19 cellular contexts compared by ENCODE assay signal in genomic region chr17:77675816-77676799, GRCh38.
DNase-seq lines count a peak whose midpoint lies in the region; ATAC-seq and TF ChIP-seq lines count a peak whose summit lies in the region.
"Had no signal": no experiment of that assay in that cellular context is flagged by ENCODE, and none has a peak within 500 bp of the region (broad histone marks: within the 10 kb centered on the region; RNA-seq: fewer than 3 reads in every experiment).

No MANE protein-coding gene starts in this region.

- no peak for DNase-seq in activated naive CD8-positive, alpha-beta T cell treated with anti-CD3 and anti-CD28 coated beads for 36 hours
- DNase-seq in activated naive CD8-positive, alpha-beta T cell treated with anti-CD3 and anti-CD28 coated beads, Interleukin-2, amount 50 U/mL, for 24 hours: no peak
- DNase-seq in Right ventricle myocardium inferior (ENCODE audit: missing footprints): peak; percentile 80
- DNase-seq in mucosa of gallbladder (ENCODE audit: low spot score): peak; percentile 28
- DNase-seq in thyroid gland: peak; percentile 6 to 12
- no peak for DNase-seq in H9
- DNase-seq in stimulated activated naive CD4-positive, alpha-beta T cell (lab: John Stamatoyannopoulos, UW): no peak
- no peak for DNase-seq in lower leg skin (ENCODE audit: low spot score in 2 of 2)
- DNase-seq: activated CD4-positive, alpha-beta T cell treated with anti-CD3 and anti-CD28 coated beads for 1 hour; activated naive CD8-positive, alpha-beta T cell treated with anti-CD3 and anti-CD28 coated beads, Interleukin-2, amount 10 ng/mL, durations not matched to agents 7 days and 5 days; C1 segment of cervical spinal cord; foreskin fibroblast; KBM-7; NCI-H69; stimulated activated CD4-positive, alpha-beta T cell treated with anti-CD3 and anti-CD28 coated beads, Interleukin-15, amount 100 ng/mL, for 24 hours had no signal

- H4K5ac ChIP-seq in H9 (ENCODE audit: insufficient read length, low read depth, low read length): no peak overlapping the region

- H3K4me3 ChIP-seq in thyroid gland (replicated peaks in 1 of 3): no peak overlapping the region
- H3K4me3 ChIP-seq in lower leg skin (ENCODE audit: low read depth, poor library complexity, severe bottlenecking): no peak overlapping the region
- H3K4me3 ChIP-seq: vagina had no signal

- peaks cover 2% of the 10 kb centered on the region for H4K20me1 ChIP-seq in H9 (ENCODE audit: control insufficient read depth, insufficient read depth, insufficient read length)

- no peak overlapping the region for H3K23ac ChIP-seq in H9 (ENCODE audit: insufficient read length, low read depth, low read length)

- TF ChIP-seq CTCF in thyroid gland (IDR thresholded peaks at IDR 0.05) (no peak), H9 (conservative IDR thresholded peaks at IDR 0.05) (no peak), lower leg skin (IDR thresholded peaks at IDR 0.05) (no peak)

- H2AFZ ChIP-seq in H9 (ENCODE audit: low read length): no peak overlapping the region

- H4K8ac ChIP-seq in H9 (replicated peaks; ENCODE audit: insufficient read length, low read depth, low read length): no peak overlapping the region

- H3K27ac ChIP-seq in thyroid gland (no peak overlapping the region), H9 (ENCODE audit: insufficient read length, low read depth, low read length) (no peak overlapping the region)
- H3K27ac ChIP-seq: vagina had no signal

- no peak overlapping the region for H2AK5ac ChIP-seq in H9 (ENCODE audit: insufficient read length, low read length)

- H2BK120ac ChIP-seq in H9 (ENCODE audit: low read depth, low read length, poor library complexity, severe bottlenecking): no peak overlapping the region

- intact Hi-C loops in Right ventricle myocardium inferior (cut with DNase I) (loop anchor here (2.0 to 5.0 kb wide), 2 partner anchors 73 to 134 kb away; no protein-coding TSS in a partner anchor), thyroid gland (cut with DNase I) (no loop called here), lower leg skin (cut with DNase I; ENCODE audit: low total_unique reads) (no loop called here)

- no peak overlapping the region for H3K4me3 Mint-ChIP-seq in activated naive CD8-positive, alpha-beta T cell treated with anti-CD3 and anti-CD28 coated beads for 36 hours
- no peak overlapping the region for H3K4me3 Mint-ChIP-seq in activated naive CD8-positive, alpha-beta T cell treated with anti-CD3 and anti-CD28 coated beads, Interleukin-2, amount 50 U/mL, for 24 hours
- no peak overlapping the region for H3K4me3 Mint-ChIP-seq in H9
- H3K4me3 Mint-ChIP-seq: activated naive CD8-positive, alpha-beta T cell treated with anti-CD3 and anti-CD28 coated beads, Interleukin-2, amount 10 ng/mL, durations not matched to agents 7 days and 5 days; activated T-helper 1 cell treated with anti-CD3 and anti-CD28 coated beads, Interleukin-12 subunit alpha, Interleukin-12 subunit beta, Interleukin-2, Interleukin-4 antibody, amounts not matched to agents 30 ng/mL and 10 ng/mL and 1 ng/mL, durations not matched to agents 14 hours and 24 hours and 36 hours; dendritic cell treated with granulocyte-macrophage colony-stimulating factor and Interleukin-4, amounts not matched to agents 40 ng/mL and 50 ng/mL, for 4 days had no signal

- H3K9me3 Mint-ChIP-seq in activated naive CD8-positive, alpha-beta T cell treated with anti-CD3 and anti-CD28 coated beads for 36 hours: no peaks in the 10 kb centered on the region
- no peaks in the 10 kb centered on the region for H3K9me3 Mint-ChIP-seq in activated naive CD8-positive, alpha-beta T cell treated with anti-CD3 and anti-CD28 coated beads, Interleukin-2, amount 50 U/mL, for 24 hours
- peaks cover 2 to 4% of the 10 kb centered on the region in 2 experiments; a peak in 4 of 5 replicates for H3K9me3 Mint-ChIP-seq in H9
- H3K9me3 Mint-ChIP-seq: activated naive CD8-positive, alpha-beta T cell treated with anti-CD3 and anti-CD28 coated beads, Interleukin-2, amount 10 ng/mL, durations not matched to agents 7 days and 5 days; activated T-helper 1 cell treated with anti-CD3 and anti-CD28 coated beads, Interleukin-12 subunit alpha, Interleukin-12 subunit beta, Interleukin-2, Interleukin-4 antibody, amounts not matched to agents 30 ng/mL and 10 ng/mL and 1 ng/mL, durations not matched to agents 14 hours and 24 hours and 36 hours; dendritic cell treated with granulocyte-macrophage colony-stimulating factor and Interleukin-4, amounts not matched to agents 40 ng/mL and 50 ng/mL, for 4 days had no signal

- H2BK12ac ChIP-seq in H9 (ENCODE audit: insufficient read length, low read depth, low read length): no peak overlapping the region

- H3K36me3 ChIP-seq in thyroid gland: no peaks in the 10 kb centered on the region
- H3K36me3 ChIP-seq: vagina had no signal

- H3K23me2 ChIP-seq in H9 (ENCODE audit: insufficient read length, low read depth, low read length, poor library complexity, severe bottlenecking): no peaks in the 10 kb centered on the region

- H3T11ph ChIP-seq in H9 (ENCODE audit: low read length): no peak overlapping the region

- no peak for ATAC-seq in activated naive CD8-positive, alpha-beta T cell treated with anti-CD3 and anti-CD28 coated beads, Interleukin-2, amount 50 U/mL, for 24 hours
- ATAC-seq in Right ventricle myocardium inferior: peak; percentile 50

- TF ChIP-seq POLR2A in thyroid gland (IDR thresholded peaks at IDR 0.05) (no peak), lower leg skin (IDR thresholded peaks at IDR 0.05) (no peak)

- no peaks in the 10 kb centered on the region for H3K27me3 Mint-ChIP-seq in activated naive CD8-positive, alpha-beta T cell treated with anti-CD3 and anti-CD28 coated beads for 36 hours
- H3K27me3 Mint-ChIP-seq in activated naive CD8-positive, alpha-beta T cell treated with anti-CD3 and anti-CD28 coated beads, Interleukin-2, amount 50 U/mL, for 24 hours: no peaks in the 10 kb centered on the region
- H3K27me3 Mint-ChIP-seq in H9 (ENCODE audit: low read depth): peaks cover 28% of the 10 kb centered on the region
- H3K27me3 Mint-ChIP-seq: activated naive CD8-positive, alpha-beta T cell treated with anti-CD3 and anti-CD28 coated beads, Interleukin-2, amount 10 ng/mL, durations not matched to agents 7 days and 5 days had no signal

- peaks cover 7% of the 10 kb centered on the region for H3K4me1 Mint-ChIP-seq in activated naive CD8-positive, alpha-beta T cell treated with anti-CD3 and anti-CD28 coated beads for 36 hours
- peaks cover 6% of the 10 kb centered on the region for H3K4me1 Mint-ChIP-seq in activated naive CD8-positive, alpha-beta T cell treated with anti-CD3 and anti-CD28 coated beads, Interleukin-2, amount 50 U/mL, for 24 hours
- H3K4me1 Mint-ChIP-seq in H9: peaks cover 0 to 15% of the 10 kb centered on the region in 2 experiments; a peak in 2 of 4 replicates

- peaks cover 23% of the 10 kb centered on the region for H3K36me3 Mint-ChIP-seq in activated naive CD8-positive, alpha-beta T cell treated with anti-CD3 and anti-CD28 coated beads for 36 hours
- H3K36me3 Mint-ChIP-seq in activated naive CD8-positive, alpha-beta T cell treated with anti-CD3 and anti-CD28 coated beads, Interleukin-2, amount 50 U/mL, for 24 hours (ENCODE audit: low read depth): peaks cover 7% of the 10 kb centered on the region
- no peaks in the 10 kb centered on the region for H3K36me3 Mint-ChIP-seq in H9 (ENCODE audit: insufficient read depth in 1 of 3, low read depth in 3 of 3)

- no peak overlapping the region for H3K14ac ChIP-seq in H9 (ENCODE audit: insufficient read depth, low read length)

- no peak overlapping the region for H3K9ac ChIP-seq in H9 (ENCODE audit: extremely low read depth, insufficient read length, low read length)

- peak overlapping the region; percentile 13 for H3K27ac Mint-ChIP-seq in activated naive CD8-positive, alpha-beta T cell treated with anti-CD3 and anti-CD28 coated beads for 36 hours
- H3K27ac Mint-ChIP-seq in activated naive CD8-positive, alpha-beta T cell treated with anti-CD3 and anti-CD28 coated beads, Interleukin-2, amount 50 U/mL, for 24 hours: no peak overlapping the region
- H3K27ac Mint-ChIP-seq in H9: peak overlapping the region in 1 of 3 experiments; percentile 32; a peak in 1 of 7 replicates
- H3K27ac Mint-ChIP-seq: activated naive CD8-positive, alpha-beta T cell treated with anti-CD3 and anti-CD28 coated beads, Interleukin-2, amount 10 ng/mL, durations not matched to agents 7 days and 5 days; activated T-helper 1 cell treated with anti-CD3 and anti-CD28 coated beads, Interleukin-12 subunit alpha, Interleukin-12 subunit beta, Interleukin-2, Interleukin-4 antibody, amounts not matched to agents 30 ng/mL and 10 ng/mL and 1 ng/mL, durations not matched to agents 14 hours and 24 hours and 36 hours; dendritic cell treated with granulocyte-macrophage colony-stimulating factor and Interleukin-4, amounts not matched to agents 40 ng/mL and 50 ng/mL, for 4 days; nephron had no signal

- H2BK20ac ChIP-seq in H9 (ENCODE audit: low read depth, low read length, poor library complexity, severe bottlenecking): no peak overlapping the region

- H3K4me2 ChIP-seq in H9 (ENCODE audit: insufficient read depth, insufficient read length, low read length): no peak overlapping the region

- H3K4me1 ChIP-seq in thyroid gland: peaks cover 0 to 11% of the 10 kb centered on the region in 2 donors
- no peaks in the 10 kb centered on the region for H3K4me1 ChIP-seq in H9 (ENCODE audit: insufficient read depth, low read length)

- no peak overlapping the region for H3K56ac ChIP-seq in H9 (ENCODE audit: insufficient read length, low read depth, low read length)

- no peak overlapping the region for H2BK5ac ChIP-seq in H9 (ENCODE audit: insufficient read length, low read length)

- H3K79me2 ChIP-seq in H9 (ENCODE audit: insufficient read depth, low read length): no peaks in the 10 kb centered on the region; the same call in 1 of the 2 replicates

- 38 to 46% methylated on average over 35 of the region's 35 CpGs for WGBS in thyroid gland, 2 donors
- WGBS in H9 (ENCODE audit: extremely low coverage, insufficient read length, low lambda C conversion rate): no CpG with 5 or more reads among the region's 35 CpGs
- 39 to 47% methylated on average over 34 to 35 of the region's 35 CpGs for WGBS in lower leg skin, 2 donors

- H4K91ac ChIP-seq in H9 (ENCODE audit: insufficient read length, low read depth, low read length): no peak overlapping the region

- H2BK15ac ChIP-seq in H9 (ENCODE audit: low read depth, low read length): no peak overlapping the region

- no peaks in the 10 kb centered on the region for H3K27me3 ChIP-seq in thyroid gland
- H3K27me3 ChIP-seq in H9 (ENCODE audit: insufficient read depth, low read length): no peaks in the 10 kb centered on the region; the same call in 1 of the 2 replicates
- H3K27me3 ChIP-seq: vagina had no signal

- no peaks in the 10 kb centered on the region for H3K9me3 ChIP-seq in thyroid gland
- H3K9me3 ChIP-seq in H9 (ENCODE audit: control insufficient read depth, low read depth, low read length): no peaks in the 10 kb centered on the region
- H3K9me3 ChIP-seq: vagina had no signal

- no peak overlapping the region for H3K4ac ChIP-seq in H9 (ENCODE audit: low read depth, low read length)

- no peaks in the 10 kb centered on the region for H3K79me1 ChIP-seq in H9 (ENCODE audit: insufficient read depth, low read depth, low read length, poor library complexity, severe bottlenecking)

- H3K18ac ChIP-seq in H9 (ENCODE audit: insufficient read length, low read depth, low read length): no peak overlapping the region

Comparison
In these comparisons a context has a peak if more than half of its experiments do, and no peak if none do; other contexts are left out.
1. DNase-seq: peak in Right ventricle myocardium inferior (single experiment), mucosa of gallbladder (single experiment) and thyroid gland (2 of 2); none in activated naive CD8-positive, alpha-beta T cell treated with anti-CD3 and anti-CD28 coated beads for 36 hours (single experiment), activated naive CD8-positive, alpha-beta T cell treated with anti-CD3 and anti-CD28 coated beads, Interleukin-2, amount 50 U/mL, for 24 hours (single experiment), H9 (single experiment), stimulated activated naive CD4-positive, alpha-beta T cell (0 of 6) and lower leg skin (0 of 2).